In genomic region chr15:65233651-65234050, GRCh38 we compare ENCODE assay signal across 32 cellular contexts. TPM values are rescaled to one million over a fixed set of nuclear protein-coding genes. Genes with fewer than 3 reads are reported as not detected.
"Had no signal": no experiment of that assay in that cellular context is flagged by ENCODE, and none has a peak within 500 bp of the region (broad histone marks: within the 10 kb centered on the region; RNA-seq: fewer than 3 reads in every experiment).

No MANE protein-coding gene starts in this region.

- FAIRE-seq: endothelial cell of umbilical vein, islet of Langerhans had no signal

- ATAC-seq: foreskin keratinocyte; gastroesophageal sphincter; heart right ventricle; left cardiac atrium; left lung; lower lobe of right lung; naive thymus-derived CD8-positive, alpha-beta T cell; psoas muscle; right cardiac atrium; stimulated activated naive CD8-positive, alpha-beta T cell treated with anti-CD3 and anti-CD28 coated beads, Interleukin-15, amount 100 ng/mL, for 72 hours; upper lobe of right lung had no signal

- H3K4me1 ChIP-seq: colonic mucosa, foreskin keratinocyte, gastroesophageal sphincter, left lung, lower lobe of right lung, psoas muscle, transverse colon, upper lobe of right lung had no signal

- H3K4me3 Mint-ChIP-seq: central memory CD8-positive, alpha-beta T cell; dendritic cell treated with granulocyte-macrophage colony-stimulating factor and Interleukin-4, amounts not matched to agents 40 ng/mL and 50 ng/mL, for 4 days; endodermal cell; naive thymus-derived CD8-positive, alpha-beta T cell; nephron progenitor cell; stimulated activated naive CD8-positive, alpha-beta T cell treated with anti-CD3 and anti-CD28 coated beads, Interleukin-15, amount 100 ng/mL, for 72 hours had no signal

- H3K27me3 Mint-ChIP-seq: central memory CD8-positive, alpha-beta T cell; dendritic cell treated with granulocyte-macrophage colony-stimulating factor and Interleukin-4, amounts not matched to agents 40 ng/mL and 50 ng/mL, for 4 days; naive thymus-derived CD8-positive, alpha-beta T cell; stimulated activated naive CD8-positive, alpha-beta T cell treated with anti-CD3 and anti-CD28 coated beads, Interleukin-15, amount 100 ng/mL, for 72 hours had no signal

- H3K27ac Mint-ChIP-seq: dendritic cell treated with granulocyte-macrophage colony-stimulating factor and Interleukin-4, amounts not matched to agents 40 ng/mL and 50 ng/mL, for 4 days; endodermal cell; naive thymus-derived CD8-positive, alpha-beta T cell; nephron progenitor cell; stimulated activated naive CD8-positive, alpha-beta T cell treated with anti-CD3 and anti-CD28 coated beads, Interleukin-15, amount 100 ng/mL, for 72 hours had no signal

- H3K9me3 ChIP-seq: colonic mucosa, esophagus squamous epithelium, gastroesophageal sphincter, heart right ventricle, left lung, lower lobe of right lung, ovary, psoas muscle, suprapubic skin, transverse colon, upper lobe of right lung had no signal

- H3K27ac ChIP-seq: colonic mucosa, esophagus squamous epithelium, foreskin keratinocyte, gastroesophageal sphincter, left lung, lower lobe of right lung, ovary, psoas muscle, skin epidermis, suprapubic skin, transverse colon, upper lobe of right lung had no signal

- H3K4me3 ChIP-seq: colonic mucosa, esophagus squamous epithelium, gastroesophageal sphincter, heart right ventricle, left lung, lower lobe of right lung, ovary, psoas muscle, skin epidermis, suprapubic skin, transverse colon, upper lobe of right lung had no signal

- H3K36me3 ChIP-seq: colonic mucosa, esophagus squamous epithelium, gastroesophageal sphincter, heart right ventricle, left lung, lower lobe of right lung, ovary, suprapubic skin, transverse colon, upper lobe of right lung had no signal

- H3K4me1 Mint-ChIP-seq: central memory CD8-positive, alpha-beta T cell; endodermal cell had no signal

- H3K9me3 Mint-ChIP-seq: central memory CD8-positive, alpha-beta T cell; dendritic cell treated with granulocyte-macrophage colony-stimulating factor and Interleukin-4, amounts not matched to agents 40 ng/mL and 50 ng/mL, for 4 days; endodermal cell; naive thymus-derived CD8-positive, alpha-beta T cell; nephron progenitor cell had no signal

- DNase-seq: colonic mucosa; effector CD8-positive, alpha-beta T cell; endodermal cell; esophagus squamous epithelium; foreskin keratinocyte; heart right ventricle; hippocampal formation; left cardiac atrium; left lung; lower lobe of right lung; naive thymus-derived CD8-positive, alpha-beta T cell; nephron progenitor cell; occipital lobe; ovary; posterior cingulate gyrus; psoas muscle; right cardiac atrium; stimulated activated CD4-positive, alpha-beta T cell treated with anti-CD3 and anti-CD28 coated beads, Interleukin-15, amount 100 ng/mL, for 24 hours; stimulated activated CD4-positive, alpha-beta T cell treated with anti-CD3 and anti-CD28 coated beads, Interleukin-2, amount 100 ng/mL, for 48 hours; stimulated activated naive CD4-positive, alpha-beta T cell; stimulated activated naive CD8-positive, alpha-beta T cell treated with anti-CD3 and anti-CD28 coated beads, Interleukin-15, amount 100 ng/mL, for 72 hours; transverse colon; upper lobe of right lung had no signal

- H3K27me3 ChIP-seq: colonic mucosa, esophagus squamous epithelium, foreskin keratinocyte, gastroesophageal sphincter, heart right ventricle, left lung, ovary, suprapubic skin, transverse colon, upper lobe of right lung had no signal

RNA-seq across cellular contexts. Expression of gene CILP, which starts 22.4 kb away (rescaled TPM):
- total RNA-seq: endothelial cell of umbilical vein, epithelial cell of proximal tubule, foreskin keratinocyte, kidney epithelial cell had no signal
- polyA plus RNA-seq: foreskin keratinocyte had no signal
